ENCODE assay signal across 12 cellular contexts in the genomic region with DNA sequence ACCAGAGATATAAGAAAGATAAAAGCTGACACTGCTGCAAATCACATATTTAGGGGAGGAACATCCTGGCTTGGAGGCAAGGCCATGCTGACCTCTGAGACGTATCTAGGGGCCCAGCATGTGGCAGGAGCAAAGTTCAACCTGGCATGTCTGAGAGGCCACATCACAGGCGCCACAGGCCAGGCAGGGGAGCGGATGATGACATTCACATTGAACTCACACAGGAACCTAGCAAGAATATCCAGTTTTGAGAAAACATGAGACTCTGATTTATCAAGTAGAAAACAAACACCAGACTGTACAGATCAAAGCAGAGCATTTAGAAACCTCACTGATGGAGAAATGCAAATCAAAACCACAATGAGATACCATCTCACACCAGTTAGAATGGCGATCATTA.
DNase-seq lines count a peak whose midpoint lies in the region; ATAC-seq and TF ChIP-seq lines count a peak whose summit lies in the region.
"Had no signal": no experiment of that assay in that cellular context is flagged by ENCODE, and none has a peak within 500 bp of the region (broad histone marks: within the 10 kb centered on the region; RNA-seq: fewer than 3 reads in every experiment).

No MANE protein-coding gene starts in this region.

- H3K27ac ChIP-seq in RWPE1 = no peak overlapping the region
- H3K27ac ChIP-seq: neutrophil had no signal

- no peaks in the 10 kb centered on the region for H3K36me3 Mint-ChIP-seq in immature natural killer cell
- no peaks in the 10 kb centered on the region for H3K36me3 Mint-ChIP-seq in activated naive CD4-positive, alpha-beta T cell treated with anti-CD3 and anti-CD28 coated beads, Interleukin-2, amount 50 U/mL, for 72 hours

- H3K9me3 Mint-ChIP-seq in immature natural killer cell = no peaks in the 10 kb centered on the region
- no peaks in the 10 kb centered on the region for H3K9me3 Mint-ChIP-seq in activated naive CD4-positive, alpha-beta T cell treated with anti-CD3 and anti-CD28 coated beads, Interleukin-2, amount 50 U/mL, for 72 hours

- H3K27me3 Mint-ChIP-seq in immature natural killer cell (ENCODE audit: low read depth in 3 of 3) = peaks cover 4 to 14% (median 5%) of the 10 kb centered on the region in 3 donors

- CTCF ChIA-PET in RWPE1 (lab: Yijun Ruan, JAX) = no interaction called here

- ATAC-seq in GM18508 (IDR thresholded peaks at IDR 0.05; ENCODE audit: insufficient read depth, unreplicated experiment) (peak; percentile 74), GM21825 (IDR thresholded peaks at IDR 0.05; ENCODE audit: unreplicated experiment) (peak; percentile 62), HG03558 (IDR thresholded peaks at IDR 0.05; ENCODE audit: extremely low read depth, unreplicated experiment) (peak; percentile 70)
- no peak for ATAC-seq in activated naive CD4-positive, alpha-beta T cell treated with anti-CD3 and anti-CD28 coated beads, Interleukin-2, amount 50 U/mL, for 72 hours

- POLR2A ChIA-PET in RWPE1 (lab: Yijun Ruan, JAX; ENCODE audit: low non-redundant PET) = no interaction called here

- no peak overlapping the region for H3K4me3 Mint-ChIP-seq in immature natural killer cell

- H3K27ac Mint-ChIP-seq in immature natural killer cell = no peak overlapping the region
- H3K27ac Mint-ChIP-seq in activated naive CD4-positive, alpha-beta T cell treated with anti-CD3 and anti-CD28 coated beads, Interleukin-2, amount 50 U/mL, for 72 hours = no peak overlapping the region

- no peaks in the 10 kb centered on the region for H3K4me1 Mint-ChIP-seq in immature natural killer cell

- TF ChIP-seq CTCF in RWPE1 (conservative IDR thresholded peaks at IDR 0.05; ENCODE audit: low read depth) = no peak

- peak in 2 of 3 donors; percentile 6 for DNase-seq in immature natural killer cell
- no peak for DNase-seq in activated CD4-positive, alpha-beta T cell treated with anti-CD3 and anti-CD28 coated beads, Interleukin-2, amount 50 U/mL, for 1 hour
- no peak for DNase-seq in activated naive CD4-positive, alpha-beta T cell treated with anti-CD3 and anti-CD28 coated beads, Interleukin-2, amount 50 U/mL, for 72 hours (ENCODE audit: low spot score in 2 of 2)
- DNase-seq in RWPE1 (ENCODE audit: low spot score) = no peak
- DNase-seq in stimulated activated CD4-positive, alpha-beta T cell treated with anti-CD3 and anti-CD28 coated beads, Interleukin-2, amount 100 ng/mL, for 24 hours = no peak
- DNase-seq: BE2C, dermis blood vessel endothelial cell, NCI-H510A treated with DMSO at 0.1 percent for 48 hours had no signal

Comparison
In these comparisons a context has a peak if more than half of its experiments do, and no peak if none do; other contexts are left out.
1. ATAC-seq: peak in GM18508 (single experiment), GM21825 (single experiment) and HG03558 (single experiment); none in activated naive CD4-positive, alpha-beta T cell treated with anti-CD3 and anti-CD28 coated beads, Interleukin-2, amount 50 U/mL, for 72 hours (0 of 2).
2. DNase-seq: peak in immature natural killer cell (2 of 3); none in activated CD4-positive, alpha-beta T cell treated with anti-CD3 and anti-CD28 coated beads, Interleukin-2, amount 50 U/mL, for 1 hour (single experiment), activated naive CD4-positive, alpha-beta T cell treated with anti-CD3 and anti-CD28 coated beads, Interleukin-2, amount 50 U/mL, for 72 hours (0 of 2), RWPE1 (single experiment) and stimulated activated CD4-positive, alpha-beta T cell treated with anti-CD3 and anti-CD28 coated beads, Interleukin-2, amount 100 ng/mL, for 24 hours (0 of 2).